ENCODE assay signal across 8 cellular contexts in the genomic region with DNA sequence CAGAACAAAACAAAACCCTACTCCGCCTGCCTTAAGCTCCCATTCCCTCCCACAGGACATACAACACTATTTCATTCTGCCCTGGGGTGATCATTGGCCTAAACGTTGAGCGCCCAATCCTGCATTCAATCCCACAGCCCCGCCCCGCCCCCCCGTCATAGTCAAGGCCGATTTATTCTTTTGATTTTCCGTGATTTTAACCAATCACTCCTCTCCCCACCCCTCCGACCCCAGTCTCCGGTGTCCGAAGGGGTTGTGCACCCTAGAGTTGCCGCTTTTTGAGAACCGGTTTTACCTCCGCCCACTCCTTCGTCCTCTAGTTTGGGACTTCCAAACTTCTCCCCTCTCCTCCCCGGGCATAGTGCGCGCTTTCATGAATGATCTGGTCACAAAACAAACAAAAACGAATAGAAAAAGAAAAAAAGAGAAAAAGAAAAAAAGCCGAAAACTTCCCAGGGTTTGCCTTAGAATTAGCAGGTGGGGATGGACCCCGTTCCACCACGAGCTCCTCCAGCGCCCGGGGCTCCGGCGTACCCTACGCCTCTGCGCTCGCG. TPM values are rescaled to one million over a fixed set of nuclear protein-coding genes. Genes with fewer than 3 reads are reported as not detected.
DNase-seq lines count a peak whose midpoint lies in the region; ATAC-seq and TF ChIP-seq lines count a peak whose summit lies in the region.

No MANE protein-coding gene starts in this region.

- no peak for ATAC-seq in activated naive CD8-positive, alpha-beta T cell treated with anti-CD3 and anti-CD28 coated beads, Interleukin-2, amount 10 ng/mL, durations not matched to agents 7 days and 5 days (ENCODE audit: low read depth)
- ATAC-seq in left cardiac atrium, result peak; percentile 27 to 33

- peaks cover 1% of the 10 kb centered on the region for H3K36me3 Mint-ChIP-seq in activated naive CD8-positive, alpha-beta T cell treated with anti-CD3 and anti-CD28 coated beads, Interleukin-2, amount 10 ng/mL, durations not matched to agents 7 days and 5 days
- peaks cover 2% of the 10 kb centered on the region for H3K36me3 Mint-ChIP-seq in progenitor cell of endocrine pancreas (ENCODE audit: insufficient read depth)

- no peaks in the 10 kb centered on the region for H3K9me3 Mint-ChIP-seq in activated naive CD8-positive, alpha-beta T cell treated with anti-CD3 and anti-CD28 coated beads, Interleukin-2, amount 10 ng/mL, durations not matched to agents 7 days and 5 days
- H3K9me3 Mint-ChIP-seq in progenitor cell of endocrine pancreas (ENCODE audit: low read depth), result peaks cover 8% of the 10 kb centered on the region

- TF ChIP-seq CTCF in GM20000 (IDR thresholded peaks at IDR 0.05; ENCODE audit: extremely low read depth, missing control alignments) (no peak), progenitor cell of endocrine pancreas (IDR thresholded peaks at IDR 0.05; ENCODE audit: unreplicated experiment) (no peak)

- H3K4me3 Mint-ChIP-seq in activated naive CD8-positive, alpha-beta T cell treated with anti-CD3 and anti-CD28 coated beads, Interleukin-2, amount 10 ng/mL, durations not matched to agents 7 days and 5 days, result peak overlapping the region; percentile 92
- H3K4me3 Mint-ChIP-seq in progenitor cell of endocrine pancreas (ENCODE audit: low read depth), result peak overlapping the region; percentile 90

- H3K27ac Mint-ChIP-seq in activated naive CD8-positive, alpha-beta T cell treated with anti-CD3 and anti-CD28 coated beads, Interleukin-2, amount 10 ng/mL, durations not matched to agents 7 days and 5 days, result peak overlapping the region; percentile 88
- H3K27ac Mint-ChIP-seq in progenitor cell of endocrine pancreas, result peak overlapping the region; percentile 96

- intact Hi-C loops in left cardiac atrium (cut with DNase I), result loop anchor here in 1 of 2 donors (2.0 kb wide), 1 partner anchor 59 kb away; no protein-coding TSS in a partner anchor

- POLR2A ChIA-PET in activated naive CD8-positive, alpha-beta T cell treated with anti-CD3 and anti-CD28 coated beads, Interleukin-2, amount 10 ng/mL, durations not matched to agents 7 days and 5 days (lab: Charles Lee), result interaction anchor here (1.1 to 2.2 kb wide), 9 partner anchors 9 to 267 kb away, joined by 3 to 19 read pairs (median 4); a partner anchor contains a TSS

- peak; percentile 23 for DNase-seq in Daoy (ENCODE audit: low read depth)
- DNase-seq in GM20000 (ENCODE audit: low spot score), result peak; percentile 20
- peak; percentile 40 for DNase-seq in HuH-7.5 (ENCODE audit: low spot score)
- DNase-seq in activated naive CD8-positive, alpha-beta T cell treated with anti-CD3 and anti-CD28 coated beads, Interleukin-2, amount 10 ng/mL, durations not matched to agents 7 days and 5 days, result no peak
- peak; percentile 30 for DNase-seq in left cardiac atrium
- DNase-seq in progenitor cell of endocrine pancreas (ENCODE audit: low spot score, unreplicated experiment), result no peak
- no peak for DNase-seq in SHP77 (lab: John Stamatoyannopoulos, UW)
- no peak for DNase-seq in effector CD8-positive, alpha-beta T cell (lab: John Stamatoyannopoulos, UW)

- H3K4me1 Mint-ChIP-seq in activated naive CD8-positive, alpha-beta T cell treated with anti-CD3 and anti-CD28 coated beads, Interleukin-2, amount 10 ng/mL, durations not matched to agents 7 days and 5 days, result peaks cover 11% of the 10 kb centered on the region
- H3K4me1 Mint-ChIP-seq in progenitor cell of endocrine pancreas (ENCODE audit: low read depth), result peaks cover 10% of the 10 kb centered on the region

- no peaks in the 10 kb centered on the region for H3K27me3 Mint-ChIP-seq in activated naive CD8-positive, alpha-beta T cell treated with anti-CD3 and anti-CD28 coated beads, Interleukin-2, amount 10 ng/mL, durations not matched to agents 7 days and 5 days
- no peaks in the 10 kb centered on the region for H3K27me3 Mint-ChIP-seq in progenitor cell of endocrine pancreas

RNA-seq across cellular contexts. Expression of a gene that starts 0.4 kb away (rescaled TPM):
- 16.6 and 17.6 TPM in 2 replicates for total RNA-seq in Daoy (2014; rRNA removed; shearing (Covaris generic))
- 10 to 100 TPM; 72.5 to 73.5 TPM for total RNA-seq in activated naive CD8-positive, alpha-beta T cell treated with anti-CD3 and anti-CD28 coated beads, Interleukin-2, amount 10 ng/mL, durations not matched to agents 7 days and 5 days
- total RNA-seq in left cardiac atrium (10 to 100 TPM; 49.1 to 52.6 TPM), progenitor cell of endocrine pancreas (49.4 and 55.0 TPM in 2 replicates)

RNA-seq across cellular contexts. Expression of a gene that starts 8.7 kb away (rescaled TPM):
- total RNA-seq in Daoy (2014; rRNA removed; shearing (Covaris generic)), result 59.4 and 87.3 TPM in 2 replicates
- total RNA-seq in activated naive CD8-positive, alpha-beta T cell treated with anti-CD3 and anti-CD28 coated beads, Interleukin-2, amount 10 ng/mL, durations not matched to agents 7 days and 5 days, result 10 to 100 TPM; 19.6 to 19.9 TPM
- 10 to 100 TPM; 13.1 to 17.8 TPM for total RNA-seq in left cardiac atrium
- total RNA-seq in progenitor cell of endocrine pancreas, result 17.7 and 18.3 TPM in 2 replicates

RNA-seq across cellular contexts. Expression of a gene that starts 32.3 kb away (rescaled TPM):
- 4.4 and 4.5 TPM in 2 replicates for total RNA-seq in Daoy (2014; rRNA removed; shearing (Covaris generic))
- total RNA-seq in activated naive CD8-positive, alpha-beta T cell treated with anti-CD3 and anti-CD28 coated beads, Interleukin-2, amount 10 ng/mL, durations not matched to agents 7 days and 5 days, result 10 to 100 TPM; 14.3 to 14.4 TPM
- 1 to 10 TPM; 4.0 to 6.1 TPM for total RNA-seq in left cardiac atrium
- 11.7 and 12.5 TPM in 2 replicates for total RNA-seq in progenitor cell of endocrine pancreas

Comparison
In these comparisons a context has a peak if more than half of its experiments do, and no peak if none do; other contexts are left out.
1. DNase-seq: peak in Daoy (single experiment), GM20000 (single experiment), HuH-7.5 (single experiment) and left cardiac atrium (single experiment); none in activated naive CD8-positive, alpha-beta T cell treated with anti-CD3 and anti-CD28 coated beads, Interleukin-2, amount 10 ng/mL, durations not matched to agents 7 days and 5 days (single experiment), progenitor cell of endocrine pancreas (single experiment), SHP77 (0 of 2) and effector CD8-positive, alpha-beta T cell (single experiment).